Comparison of ENCODE assay signal across 19 cellular contexts in the genomic region with DNA sequence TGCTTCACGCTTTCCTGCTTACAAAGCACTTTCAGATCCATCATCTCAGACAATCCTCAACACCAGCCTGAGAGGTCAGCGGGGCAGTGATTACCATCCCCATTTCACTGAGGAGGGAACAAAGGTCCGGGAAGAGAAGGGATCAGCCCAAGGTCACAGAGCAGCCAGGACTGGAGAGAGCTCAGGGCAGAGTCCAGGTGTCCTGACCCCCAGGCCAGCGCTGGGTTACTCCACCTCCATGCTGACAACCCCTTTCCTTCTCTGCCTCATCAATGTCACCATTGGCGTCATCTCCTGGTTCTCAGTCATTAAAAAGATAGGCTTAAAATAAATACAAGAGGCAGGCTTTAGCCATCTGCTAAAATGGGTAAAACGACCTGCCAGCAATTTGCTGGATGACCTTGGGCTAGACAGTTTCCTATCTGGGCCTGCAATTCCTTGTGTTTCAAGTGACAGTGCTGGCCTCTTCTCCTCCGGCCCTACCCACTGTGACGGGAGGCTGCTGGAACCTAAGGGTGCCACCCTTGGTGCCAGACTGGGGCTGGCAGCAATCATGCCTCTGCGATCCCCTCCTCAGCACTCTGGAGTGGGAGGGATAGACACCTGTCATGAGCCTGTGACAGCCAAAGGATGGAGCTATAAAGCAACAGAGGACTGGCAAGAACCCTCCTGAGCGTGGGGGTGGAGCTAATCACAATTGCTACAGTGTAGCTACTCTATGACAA.
"Had no signal": no experiment of that assay in that cellular context is flagged by ENCODE, and none has a peak within 500 bp of the region (broad histone marks: within the 10 kb centered on the region; RNA-seq: fewer than 3 reads in every experiment).

No MANE protein-coding gene starts in this region.

- H3K36me3 Mint-ChIP-seq: activated naive CD4-positive, alpha-beta T cell treated with anti-CD3 and anti-CD28 coated beads, Interleukin-2, amount 50 U/mL, for 72 hours; neural progenitor cell; WTC11 had no signal

- H3K27ac Mint-ChIP-seq: activated CD8-positive, alpha-beta T cell treated with anti-CD3 and anti-CD28 coated beads, Interleukin-2, amount 10 ng/mL, durations not matched to agents 7 days and 5 days; activated naive CD4-positive, alpha-beta T cell treated with anti-CD3 and anti-CD28 coated beads, Interleukin-2, amount 50 U/mL, for 72 hours; neural progenitor cell; T-helper 17 cell; WTC11 had no signal

- H3K27me3 ChIP-seq: body of pancreas, thyroid gland had no signal

- H3K9me3 Mint-ChIP-seq: activated naive CD4-positive, alpha-beta T cell treated with anti-CD3 and anti-CD28 coated beads, Interleukin-2, amount 50 U/mL, for 72 hours; central memory CD8-positive, alpha-beta T cell; neural progenitor cell; WTC11 had no signal

- H3K4me1 ChIP-seq: body of pancreas, neural progenitor cell, psoas muscle, thyroid gland had no signal

- DNase-seq: activated CD4-positive, alpha-beta T cell treated with anti-CD3 and anti-CD28 coated beads for 48 hours; activated CD8-positive, alpha-beta memory T cell treated with anti-CD3 and anti-CD28 coated beads, Interleukin-2, amount 50 U/mL, for 4 hours; activated CD8-positive, alpha-beta T cell treated with anti-CD3 and anti-CD28 coated beads, Interleukin-2, amount 10 ng/mL, durations not matched to agents 7 days and 5 days; activated gamma-delta T cell; activated T-cell treated with anti-CD3 and anti-CD28 coated beads, Interleukin-2, amount 50 U/mL, for 48 hours; body of pancreas; kidney glomerular epithelial cell; midbrain; psoas muscle; stimulated activated CD4-positive, alpha-beta T cell treated with anti-CD3 and anti-CD28 coated beads, Interleukin-1b, Interleukin-23, amount 100 ng/mL, for 48 hours; T-helper 17 cell; thyroid gland had no signal

- H3K4me3 ChIP-seq: body of pancreas, coronary artery, lung, neural progenitor cell, psoas muscle, thyroid gland had no signal

- ATAC-seq: activated CD8-positive, alpha-beta T cell treated with anti-CD3 and anti-CD28 coated beads, Interleukin-2, amount 10 ng/mL, durations not matched to agents 7 days and 5 days; activated naive CD4-positive, alpha-beta T cell treated with anti-CD3 and anti-CD28 coated beads, Interleukin-2, amount 50 U/mL, for 72 hours; body of pancreas; esophagus mucosa; T-helper 17 cell; WTC11 had no signal

- H3K4me3 Mint-ChIP-seq: activated CD8-positive, alpha-beta T cell treated with anti-CD3 and anti-CD28 coated beads, Interleukin-2, amount 10 ng/mL, durations not matched to agents 7 days and 5 days; central memory CD8-positive, alpha-beta T cell; neural progenitor cell; T-helper 17 cell; WTC11 had no signal

- H3K36me3 ChIP-seq: neural progenitor cell, thyroid gland had no signal

- H3K27ac ChIP-seq: body of pancreas, coronary artery, neural progenitor cell, psoas muscle, thyroid gland had no signal

- H2AFZ ChIP-seq: neural progenitor cell had no signal

- H3K4me1 Mint-ChIP-seq: central memory CD8-positive, alpha-beta T cell; T-helper 17 cell had no signal

- H3K9me3 ChIP-seq: body of pancreas, psoas muscle, thyroid gland had no signal

- H3K9ac ChIP-seq: neural progenitor cell had no signal

- H3K4me2 ChIP-seq: neural progenitor cell had no signal
